In the genomic region with DNA sequence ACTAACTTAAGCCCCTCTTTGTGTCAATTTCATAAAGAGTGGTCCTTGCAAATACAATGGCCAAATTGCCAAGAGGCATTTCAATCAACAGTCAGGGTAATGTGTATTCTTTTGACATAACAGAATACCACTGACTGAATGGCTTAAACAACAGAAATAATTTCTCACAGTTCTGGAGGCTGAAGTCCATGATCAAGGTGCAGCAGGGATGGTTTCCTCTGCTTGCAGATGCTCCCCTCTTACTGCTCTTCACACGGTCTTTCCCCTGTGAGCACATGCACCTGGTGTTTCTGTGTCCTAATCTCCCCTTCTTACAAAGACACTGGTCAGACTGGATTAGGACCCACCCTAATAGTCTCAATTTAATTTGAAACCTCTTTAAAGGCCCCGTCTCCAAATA, we compare ENCODE assay signal across 25 cellular contexts.
"Had no signal": no experiment of that assay in that cellular context is flagged by ENCODE, and none has a peak within 500 bp of the region (broad histone marks: within the 10 kb centered on the region; RNA-seq: fewer than 3 reads in every experiment).

No MANE protein-coding gene starts in this region.

- H3K27ac Mint-ChIP-seq: activated CD4-positive, alpha-beta memory T cell treated with anti-CD3 and anti-CD28 coated beads for 36 hours; activated naive CD4-positive, alpha-beta T cell treated with anti-CD3 and anti-CD28 coated beads, Interleukin-2, amount 50 U/mL, for 72 hours; activated naive CD8-positive, alpha-beta T cell treated with anti-CD3 and anti-CD28 coated beads, Interleukin-2, amount 50 U/mL, for 24 hours had no signal

- H3K27me3 ChIP-seq: ascending aorta, body of pancreas, SJSA1 had no signal

- H3K9me3 ChIP-seq: ascending aorta, body of pancreas, SJSA1 had no signal

- DNase-seq: activated CD4-positive, alpha-beta memory T cell treated with anti-CD3 and anti-CD28 coated beads for 36 hours; activated CD4-positive, alpha-beta T cell treated with anti-CD3 and anti-CD28 coated beads, Interleukin-2, amount 10 ng/mL, durations not matched to agents 7 days and 5 days; activated CD4-positive, CD25-positive, alpha-beta regulatory T cell; activated CD8-positive, alpha-beta memory T cell treated with anti-CD3 and anti-CD28 coated beads for 24 hours; activated effector memory CD4-positive, alpha-beta T cell treated with anti-CD3 and anti-CD28 coated beads, Interleukin-2, amount 50 U/mL, for 16 hours; activated naive CD4-positive, alpha-beta T cell treated with Interleukin-2 at 50 U/mL for 16 hours; activated naive CD8-positive, alpha-beta T cell treated with anti-CD3 and anti-CD28 coated beads, Interleukin-2, amount 50 U/mL, for 24 hours; activated T-cell treated with anti-CD3 and anti-CD28 coated beads, Interleukin-2, amount 50 U/mL, for 4 hours; amniotic stem cell; body of pancreas; KG1; NCI-H1048; NCI-H146; NCI-H187 treated with DMSO at 0.1 percent for 48 hours; NCI-H2171; NCI-H2227 treated with DMSO at 0.1 percent for 48 hours; NCI-H526 treated with DMSO at 0.1 percent for 48 hours; SHP77; SW 1271; T-helper 9 cell had no signal

- H3K4me3 Mint-ChIP-seq: activated CD4-positive, alpha-beta memory T cell treated with anti-CD3 and anti-CD28 coated beads for 36 hours; activated CD4-positive, alpha-beta T cell treated with anti-CD3 and anti-CD28 coated beads, Interleukin-2, amount 10 ng/mL, durations not matched to agents 7 days and 5 days; activated naive CD8-positive, alpha-beta T cell treated with anti-CD3 and anti-CD28 coated beads, Interleukin-2, amount 50 U/mL, for 24 hours; activated T-cell treated with anti-CD3 and anti-CD28 coated beads, Interleukin-2, amount 50 U/mL, for 4 hours; T-helper 1 cell treated with Interleukin-12 subunit alpha and Interleukin-12 subunit beta and Interleukin-4 antibody, amounts not matched to agents 30 μg/mL and 1 μg/mL, for 36 hours had no signal

- H3K9me3 Mint-ChIP-seq: activated CD4-positive, alpha-beta memory T cell treated with anti-CD3 and anti-CD28 coated beads for 36 hours; activated CD4-positive, alpha-beta T cell treated with anti-CD3 and anti-CD28 coated beads, Interleukin-2, amount 10 ng/mL, durations not matched to agents 7 days and 5 days; activated naive CD4-positive, alpha-beta T cell treated with anti-CD3 and anti-CD28 coated beads, Interleukin-2, amount 50 U/mL, for 72 hours; activated naive CD8-positive, alpha-beta T cell treated with anti-CD3 and anti-CD28 coated beads, Interleukin-2, amount 50 U/mL, for 24 hours; activated T-cell treated with anti-CD3 and anti-CD28 coated beads, Interleukin-2, amount 50 U/mL, for 4 hours; T-helper 1 cell treated with Interleukin-12 subunit alpha and Interleukin-12 subunit beta and Interleukin-4 antibody, amounts not matched to agents 30 μg/mL and 1 μg/mL, for 36 hours had no signal

- H3K27ac ChIP-seq: ascending aorta, body of pancreas, SJSA1 had no signal

- ATAC-seq: activated naive CD4-positive, alpha-beta T cell treated with anti-CD3 and anti-CD28 coated beads, Interleukin-2, amount 50 U/mL, for 72 hours; activated naive CD8-positive, alpha-beta T cell treated with anti-CD3 and anti-CD28 coated beads, Interleukin-2, amount 50 U/mL, for 24 hours; activated T-cell treated with anti-CD3 and anti-CD28 coated beads, Interleukin-2, amount 50 U/mL, for 4 hours; body of pancreas; SK-N-SH treated with all-trans-retinoic acid at 6 μM for 48 hours had no signal

- H3K4me1 ChIP-seq: ascending aorta, body of pancreas, SJSA1 had no signal

- H3K27me3 Mint-ChIP-seq: activated CD4-positive, alpha-beta memory T cell treated with anti-CD3 and anti-CD28 coated beads for 36 hours; activated CD4-positive, alpha-beta T cell treated with anti-CD3 and anti-CD28 coated beads, Interleukin-2, amount 10 ng/mL, durations not matched to agents 7 days and 5 days; activated naive CD8-positive, alpha-beta T cell treated with anti-CD3 and anti-CD28 coated beads, Interleukin-2, amount 50 U/mL, for 24 hours had no signal
